Comparison of ENCODE assay signal across 1 cellular context in the genomic region with DNA sequence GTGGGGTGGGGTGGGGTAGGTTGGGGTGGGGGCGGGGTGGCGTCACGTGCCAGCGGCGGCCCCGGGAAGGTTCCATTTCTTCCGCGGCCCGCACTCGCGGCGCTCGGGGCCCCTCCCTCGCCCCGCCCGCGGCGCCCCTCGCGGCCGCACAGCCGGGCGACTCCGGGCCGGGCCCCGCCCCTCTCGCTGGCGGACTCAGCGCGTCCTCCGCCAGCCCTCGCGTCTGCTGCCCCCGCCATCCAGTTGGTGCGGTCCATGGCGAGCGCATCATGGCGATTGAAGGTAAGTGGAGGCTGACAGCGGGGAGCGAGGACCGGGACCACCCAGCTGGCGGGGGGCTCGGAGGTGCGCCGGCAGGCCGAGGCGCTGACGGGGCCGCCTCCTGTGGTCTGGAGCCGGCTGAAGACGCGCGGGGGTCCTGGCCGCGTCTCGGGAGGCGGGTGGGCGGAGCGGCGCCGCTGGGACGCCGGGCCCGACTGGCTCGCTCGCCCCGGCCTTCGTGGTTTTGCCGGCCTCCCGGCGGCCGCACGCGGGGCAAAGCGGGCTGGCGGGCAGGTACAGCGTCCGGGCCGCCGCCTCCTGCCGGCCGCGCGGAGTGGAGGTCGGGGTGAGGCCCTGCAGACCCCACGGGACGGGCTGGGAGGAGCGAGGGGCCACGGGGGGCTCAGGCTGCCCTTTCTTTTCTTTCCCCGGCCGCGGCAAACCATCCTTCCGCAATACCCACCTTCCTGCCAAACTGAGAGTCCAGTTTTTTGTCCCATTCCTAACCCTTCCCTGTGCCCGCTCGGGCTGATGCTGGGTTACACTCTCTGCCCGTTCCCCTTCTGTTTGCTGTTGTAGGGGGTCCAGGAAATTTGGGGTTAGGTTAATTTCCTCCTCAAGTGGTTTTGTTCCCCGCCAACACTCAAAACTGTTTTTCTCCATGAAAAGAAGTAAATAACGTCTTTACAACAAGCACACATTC.
TF ChIP-seq lines count a peak whose summit lies in the region.

A gene (plus strand): TSS at position 222 of the 964 bp plus-strand sequence. CDS start 48 bp downstream, at position 270.

TF ChIP-seq in H1, 55 proteins besides CTCF, POLR2A, EP300 and RAD21 (continued from another document):
- TF ChIP-seq ASH2L (IDR thresholded peaks at IDR 0.05; ENCODE audit: low read length) = peak; percentile 80
TF ChIP-seq in H1: peak in this region for 14.
